29 cellular contexts compared by ENCODE assay signal in the genomic region with DNA sequence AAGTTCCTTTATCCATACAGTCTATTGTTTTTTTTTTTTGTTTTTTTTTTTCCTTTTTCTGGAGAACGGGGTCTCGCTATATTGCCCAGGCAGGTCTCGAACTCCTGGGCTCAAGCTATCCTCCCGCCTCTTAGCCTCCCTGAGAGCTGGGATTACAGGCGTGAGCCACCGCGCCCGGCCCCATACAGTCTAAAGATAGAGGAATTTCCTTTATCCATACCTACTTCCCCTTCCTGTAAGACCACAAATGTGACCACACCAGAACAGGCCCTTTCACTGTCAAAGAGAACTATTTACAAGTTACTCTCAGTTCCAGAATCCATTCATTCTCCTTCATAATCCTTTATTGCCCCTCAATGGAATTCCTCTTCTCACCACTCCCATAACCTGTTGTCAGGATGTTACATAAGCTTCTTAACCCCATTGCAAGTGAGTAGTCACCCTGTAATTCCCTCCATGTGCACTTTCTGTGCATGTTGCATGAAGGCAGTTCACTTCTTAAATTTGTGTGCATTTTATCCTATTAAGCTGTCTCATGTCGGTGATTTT. TPM values are rescaled to one million over a fixed set of nuclear protein-coding genes. Genes with fewer than 3 reads are reported as not detected.
DNase-seq lines count a peak whose midpoint lies in the region; TF ChIP-seq lines count a peak whose summit lies in the region.
"Had no signal": no experiment of that assay in that cellular context is flagged by ENCODE, and none has a peak within 500 bp of the region (broad histone marks: within the 10 kb centered on the region; RNA-seq: fewer than 3 reads in every experiment).

No MANE protein-coding gene starts in this region.

- H3K4me1 Mint-ChIP-seq in osteocyte (ENCODE audit: unreplicated experiment): no peaks in the 10 kb centered on the region
- H3K4me1 Mint-ChIP-seq: neural progenitor cell had no signal

- no peak for TF ChIP-seq CTCF in osteocyte (IDR thresholded peaks at IDR 0.05)

- peaks cover 9% of the 10 kb centered on the region for H3K27me3 Mint-ChIP-seq in osteocyte (ENCODE audit: unreplicated experiment)
- H3K27me3 Mint-ChIP-seq: IgD-negative memory B cell, progenitor cell of endocrine pancreas had no signal

- no peak overlapping the region for H3K4me3 Mint-ChIP-seq in osteocyte (ENCODE audit: unreplicated experiment)
- H3K4me3 Mint-ChIP-seq: activated T-helper 1 cell treated with anti-CD3 and anti-CD28 coated beads, Interleukin-12 subunit alpha, Interleukin-12 subunit beta, Interleukin-2, Interleukin-4 antibody, amounts not matched to agents 30 ng/mL and 10 ng/mL and 1 ng/mL, durations not matched to agents 14 hours and 24 hours and 36 hours; IgD-negative memory B cell; memory B cell; neural progenitor cell had no signal

- H3K9me3 Mint-ChIP-seq in osteocyte (ENCODE audit: unreplicated experiment): no peaks in the 10 kb centered on the region
- H3K9me3 Mint-ChIP-seq: activated T-helper 1 cell treated with anti-CD3 and anti-CD28 coated beads, Interleukin-12 subunit alpha, Interleukin-12 subunit beta, Interleukin-2, Interleukin-4 antibody, amounts not matched to agents 30 ng/mL and 10 ng/mL and 1 ng/mL, durations not matched to agents 14 hours and 24 hours and 36 hours; IgD-negative memory B cell; memory B cell had no signal

- DNase-seq in HT1080 (ENCODE audit: low read depth) (peak; percentile 43), NOMO-1 (lab: John Stamatoyannopoulos, UW; ENCODE audit: unreplicated experiment in 2 of 2) (peak; percentile 16 to 26), SW480 (ENCODE audit: low spot score) (peak; percentile 30), osteocyte (ENCODE audit: extremely low spot score, unreplicated experiment) (peak; percentile 6), activated gamma-delta T cell (lab: John Stamatoyannopoulos, UW) (no peak), T1000 (lab: John Stamatoyannopoulos, UW) (no peak)
- no peak for DNase-seq in stimulated activated CD4-positive, alpha-beta T cell treated with anti-CD3 and anti-CD28 coated beads, Interleukin-12 subunit alpha, Interleukin-12 subunit beta, amount 100 ng/mL, for 4 hours
- DNase-seq: ACHN; activated CD4-positive, alpha-beta T cell treated with anti-CD3 and anti-CD28 coated beads, Interleukin-2, amount 50 U/mL, for 48 hours; activated CD4-positive, CD25-positive, alpha-beta regulatory T cell; activated naive CD4-positive, alpha-beta T cell treated with anti-CD3 and anti-CD28 coated beads, Interleukin-2, amount 50 U/mL, for 16 hours; cortex of kidney; DMS53; heart left ventricle; NCI-H2081; NCI-H2227 treated with DMSO at 0.1 percent for 48 hours; NCI-H526 treated with DMSO at 0.1 percent for 48 hours; stomach; T-helper 9 cell had no signal

- H3K36me3 Mint-ChIP-seq in osteocyte (ENCODE audit: unreplicated experiment): no peaks in the 10 kb centered on the region
- H3K36me3 Mint-ChIP-seq: IgD-negative memory B cell, memory B cell, neural progenitor cell had no signal

- no peak overlapping the region for H3K27ac Mint-ChIP-seq in osteocyte (ENCODE audit: unreplicated experiment)
- H3K27ac Mint-ChIP-seq: activated T-helper 1 cell treated with anti-CD3 and anti-CD28 coated beads, Interleukin-12 subunit alpha, Interleukin-12 subunit beta, Interleukin-2, Interleukin-4 antibody, amounts not matched to agents 30 ng/mL and 10 ng/mL and 1 ng/mL, durations not matched to agents 14 hours and 24 hours and 36 hours; IgD-negative memory B cell; memory B cell; neural progenitor cell; progenitor cell of endocrine pancreas had no signal

RNA-seq across cellular contexts. Expression of a gene that starts 26.3 kb away (rescaled TPM):
- not detected in 2 replicates for total RNA-seq in HT1080 (2014; rRNA removed; shearing (Covaris generic))
- polyA plus RNA-seq in HT1080 (2015; cell fraction: cytosol; rRNA removed): not detected in 2 replicates
- polyA plus RNA-seq in HT1080 (2015; cell fraction: nucleus; rRNA removed): not detected in 2 replicates
- total RNA-seq in osteocyte: not detected in 2 replicates
- total RNA-seq: activated T-helper 1 cell treated with anti-CD3 and anti-CD28 coated beads, Interleukin-12 subunit alpha, Interleukin-12 subunit beta, Interleukin-2, Interleukin-4 antibody, amounts not matched to agents 30 ng/mL and 10 ng/mL and 1 ng/mL, durations not matched to agents 14 hours and 24 hours and 36 hours; fibroblast of villous mesenchyme; G401; H4; tibial nerve had no signal
- polyA plus RNA-seq: BJ, IgD-negative memory B cell had no signal

Comparison
In these comparisons a context has a peak if more than half of its experiments do, and no peak if none do; other contexts are left out.
1. DNase-seq: peak in HT1080 (single experiment), NOMO-1 (2 of 2), SW480 (single experiment) and osteocyte (single experiment); none in activated gamma-delta T cell (single experiment), T1000 (single experiment) and stimulated activated CD4-positive, alpha-beta T cell treated with anti-CD3 and anti-CD28 coated beads, Interleukin-12 subunit alpha, Interleukin-12 subunit beta, amount 100 ng/mL, for 4 hours (single experiment).